ENCODE assay signal across 1 cellular context in genomic region chr1:43172532-43172972, GRCh38.
TF ChIP-seq lines count a peak whose summit lies in the region.

No MANE protein-coding gene starts in this region.

TF ChIP-seq in neural cell, 6 proteins besides CTCF, POLR2A, EP300 and RAD21 (continued from another document):
- no peak for TF ChIP-seq REST (IDR thresholded peaks at IDR 0.05; ENCODE audit: borderline replicate concordance)
- TF ChIP-seq EZH2 (IDR thresholded peaks at IDR 0.05; ENCODE audit: borderline replicate concordance, insufficient read depth, low read length, poor library complexity, severe bottlenecking), result no peak
- TF ChIP-seq TAF1 (IDR thresholded peaks at IDR 0.05; ENCODE audit: low read depth), result no peak
- TF ChIP-seq SMC3 (conservative IDR thresholded peaks at IDR 0.05; ENCODE audit: poor library complexity), result no peak
